In genomic region chr15:48046813-48047483, GRCh38 we compare ENCODE assay signal across 14 cellular contexts.
A peak's percentile ranks its signal among the peaks of the same experiment; 100 is the strongest.
DNase-seq lines count a peak whose midpoint lies in the region; ATAC-seq and TF ChIP-seq lines count a peak whose summit lies in the region.
"Had no signal": no experiment of that assay in that cellular context is flagged by ENCODE, and none has a peak within 500 bp of the region (broad histone marks: within the 10 kb centered on the region; RNA-seq: fewer than 3 reads in every experiment).

No MANE protein-coding gene starts in this region.

- H3K36me3 ChIP-seq in A673 (ENCODE audit: insufficient read depth, low read length, poor library complexity, severe bottlenecking) (no peaks in the 10 kb centered on the region), H7 (replicated peaks; ENCODE audit: control insufficient read depth, insufficient read depth, low read length) (no peaks in the 10 kb centered on the region), iPS DF 6.9 (ENCODE audit: control insufficient read depth, insufficient read depth, low read length) (no peaks in the 10 kb centered on the region)

- no peak for TF ChIP-seq CTCF in A673 (conservative IDR thresholded peaks at IDR 0.05; ENCODE audit: low read depth, low read length)

- CTCF ChIA-PET in A673 (lab: Charles Lee), result no interaction called here

- no peak overlapping the region for H3K4me3 ChIP-seq in A673 (ENCODE audit: low read depth, low read length, poor library complexity, severe bottlenecking)
- H3K4me3 ChIP-seq in H7 (ENCODE audit: insufficient read depth, low read depth, low read length), result no peak overlapping the region
- H3K4me3 ChIP-seq in iPS DF 6.9 (ENCODE audit: low read length), result no peak overlapping the region
- H3K4me3 ChIP-seq: lung, smooth muscle cell had no signal

- peak; percentile 74 for DNase-seq in A673 (ENCODE audit: low spot score)
- peak; percentile 15 for DNase-seq in H7
- DNase-seq in NCI-H2171 (lab: John Stamatoyannopoulos, UW), result peak; percentile 38
- DNase-seq in iPS DF 6.9 (ENCODE audit: low read depth, low spot score), result peak; percentile 20
- no peak for DNase-seq in stimulated activated naive CD8-positive, alpha-beta T cell treated with anti-CD3 and anti-CD28 coated beads, Interleukin-15, Interleukin-2, amounts not matched to agents 100 U/mL and 50 U/mL, for 24 hours
- no peak for DNase-seq in activated gamma-delta T cell treated with Interleukin-2 at 50 U/mL for 16 hours
- DNase-seq: activated B cell treated with CpG ODN at 0.5 μM for 24 hours; occipital lobe; stimulated activated naive CD4-positive, alpha-beta T cell treated with Interleukin-2 at 50 U/mL for 16 hours; SW 1271 had no signal

- ATAC-seq in stimulated activated naive CD8-positive, alpha-beta T cell treated with anti-CD3 and anti-CD28 coated beads, Interleukin-15, Interleukin-2, amounts not matched to agents 100 U/mL and 50 U/mL, for 24 hours, result no peak
- ATAC-seq in GM21515 (IDR thresholded peaks at IDR 0.05; ENCODE audit: unreplicated experiment) (no peak), HG03442 (IDR thresholded peaks at IDR 0.05; ENCODE audit: unreplicated experiment) (no peak)

- POLR2A ChIA-PET in A673 (lab: Charles Lee; ENCODE audit: low non-redundant PET), result no interaction called here

- H3K9me3 ChIP-seq in A673 (ENCODE audit: low read depth, low read length, poor library complexity, severe bottlenecking) (no peaks in the 10 kb centered on the region), iPS DF 6.9 (ENCODE audit: control insufficient read depth, insufficient read depth, low read length) (no peaks in the 10 kb centered on the region)

- WGBS in iPS DF 6.9 (ENCODE audit: insufficient coverage, insufficient read length), result no CpG with 5 or more reads among the region's 5 CpGs

- H3K27ac ChIP-seq in A673 (ENCODE audit: low read depth, low read length, poor library complexity, severe bottlenecking), result peak overlapping the region; percentile 1
- H3K27ac ChIP-seq in iPS DF 6.9 (ENCODE audit: low read length), result peak overlapping the region; percentile 75

- H3K4me1 ChIP-seq in A673 (ENCODE audit: insufficient read depth, low read length, poor library complexity, severe bottlenecking), result peaks cover 18% of the 10 kb centered on the region
- H3K4me1 ChIP-seq in iPS DF 6.9 (ENCODE audit: control insufficient read depth, insufficient read depth, low read length), result peaks cover 2% of the 10 kb centered on the region; the same call in 1 of the 2 replicates

- H3K27me3 ChIP-seq in A673 (replicated peaks; ENCODE audit: insufficient read depth, low read depth, low read length, poor library complexity), result no peaks in the 10 kb centered on the region
- H3K27me3 ChIP-seq in H7 (ENCODE audit: control insufficient read depth, insufficient read depth, low read length), result no peaks in the 10 kb centered on the region
- H3K27me3 ChIP-seq in iPS DF 6.9 (ENCODE audit: control insufficient read depth, insufficient read depth, low read length), result no peaks in the 10 kb centered on the region

- BruUV-seq in A673 (replicated peaks; lab: Mats Ljungman, UMichigan), result no TSS peak

- intact Hi-C loops in A673 (cut with micrococcal nuclease; ENCODE audit: unreplicated experiment), result no loop called here

Comparison
In these comparisons a context has a peak if more than half of its experiments do, and no peak if none do; other contexts are left out.
1. DNase-seq: peak in A673 (single experiment), H7 (single experiment), NCI-H2171 (single experiment) and iPS DF 6.9 (single experiment); none in stimulated activated naive CD8-positive, alpha-beta T cell treated with anti-CD3 and anti-CD28 coated beads, Interleukin-15, Interleukin-2, amounts not matched to agents 100 U/mL and 50 U/mL, for 24 hours (single experiment) and activated gamma-delta T cell treated with Interleukin-2 at 50 U/mL for 16 hours (single experiment).